In genomic region chr5:43312699-43313034, GRCh38 we compare ENCODE assay signal across 8 cellular contexts. TPM values are rescaled to one million over a fixed set of nuclear protein-coding genes. Genes with fewer than 3 reads are reported as not detected.
DNase-seq lines count a peak whose midpoint lies in the region; ATAC-seq and TF ChIP-seq lines count a peak whose summit lies in the region.

No MANE protein-coding gene starts in this region.

- peak overlapping the region; percentile 81 for H3K4me3 ChIP-seq in OCI-LY1 (ENCODE audit: low read depth, low read length, poor library complexity, severe bottlenecking)
- peak overlapping the region; percentile 61 to 100 (median 95) for H3K4me3 ChIP-seq in dorsolateral prefrontal cortex

- no peaks in the 10 kb centered on the region for H3K9me3 ChIP-seq in OCI-LY1 (ENCODE audit: low read length)

- H3F3A ChIP-seq in OCI-LY1 (ENCODE audit: insufficient read depth, low read length) = no peaks in the 10 kb centered on the region

- ATAC-seq in HG02763 (IDR thresholded peaks at IDR 0.05; ENCODE audit: unreplicated experiment) = peak; percentile 7
- peak in 2 of 3 donors; percentile 0 to 2 for ATAC-seq in natural killer cell

- intact Hi-C loops in dorsolateral prefrontal cortex (cut with DNase I) = loop anchor here (1.0 to 5.0 kb wide), 7 partner anchors 120 to 245 kb away; partner anchors contain the start of genes NIM1K (in 2 of the 2), ZNF131 (in 2 of the 2) and TMEM267 (in 1 of the 2)
- intact Hi-C loops in natural killer cell (cut with micrococcal nuclease) = loop anchor here (1.0 to 5.0 kb wide), 10 partner anchors 75 to 405 kb away; partner anchors contain the start of genes C5orf34 and TMEM267

- TF ChIP-seq CTCF in OCI-LY1 (IDR thresholded peaks at IDR 0.05; ENCODE audit: low read length) (no peak), dorsolateral prefrontal cortex (IDR thresholded peaks at IDR 0.05 in 54 of 56, conservative IDR thresholded peaks at IDR 0.05 in 2 of 56; ENCODE audit: low read depth in 1 of 56, partially characterized antibody in 56 of 56) (no peak), natural killer cell (IDR thresholded peaks at IDR 0.05) (no peak)

- DNase-seq in SIG-M5 treated with dmso at 0.1 percent for 504 hours (lab: John Stamatoyannopoulos, UW; ENCODE audit: unreplicated experiment) (peak; percentile 53), SIG-M5 (lab: John Stamatoyannopoulos, UW) (no peak), dorsolateral prefrontal cortex (peak in 2 of 10 donors; percentile 13 to 28), natural killer cell (no peak), NCI-H2029 (lab: John Stamatoyannopoulos, UW) (no peak)
- no peak for DNase-seq in activated effector memory CD4-positive, alpha-beta T cell treated with anti-CD3 and anti-CD28 coated beads, Interleukin-2, amount 50 U/mL, for 16 hours

- H3K4me1 Mint-ChIP-seq in natural killer cell = peaks cover 37 to 42% of the 10 kb centered on the region in 2 donors

- H3K27ac Mint-ChIP-seq in natural killer cell = peak overlapping the region; percentile 98 to 99

- peaks cover 59% of the 10 kb centered on the region for H3K4me1 ChIP-seq in OCI-LY1 (ENCODE audit: insufficient read depth, low read length, severe bottlenecking)

- H3K9me3 Mint-ChIP-seq in natural killer cell = no peaks in the 10 kb centered on the region

- H3K4me2 ChIP-seq in OCI-LY1 (ENCODE audit: low read length) = peak overlapping the region; percentile 91

- H3K36me3 ChIP-seq in OCI-LY1 (ENCODE audit: insufficient read depth, low read length) = peaks cover 46% of the 10 kb centered on the region

- peak overlapping the region; percentile 77 for H3K9ac ChIP-seq in OCI-LY1 (ENCODE audit: low read length)

- peaks cover 0 to 3% of the 10 kb centered on the region in 2 donors for H3K27me3 Mint-ChIP-seq in natural killer cell (ENCODE audit: low read depth in 2 of 2)

- no peaks in the 10 kb centered on the region for H4K20me1 ChIP-seq in OCI-LY1 (ENCODE audit: insufficient read depth, low read length)

- H3K9me2 ChIP-seq in OCI-LY1 (ENCODE audit: low read depth, low read length) = no peaks in the 10 kb centered on the region

- peaks cover 55% of the 10 kb centered on the region for H3K79me2 ChIP-seq in OCI-LY1 (ENCODE audit: insufficient read depth, low read length)

- H3K27ac ChIP-seq in OCI-LY1 (ENCODE audit: low read depth, low read length, poor library complexity, severe bottlenecking) (peak overlapping the region; percentile 87), dorsolateral prefrontal cortex (peak overlapping the region in 58 of 59 donors; percentile 4 to 97 (median 90))

- H2AFZ ChIP-seq in OCI-LY1 (ENCODE audit: low read length) = no peak overlapping the region

- no peaks in the 10 kb centered on the region for H3K36me3 Mint-ChIP-seq in natural killer cell

- peak overlapping the region; percentile 94 for H3K4me3 Mint-ChIP-seq in natural killer cell

- H3K27me3 ChIP-seq in OCI-LY1 (ENCODE audit: insufficient read depth, low read length) (no peaks in the 10 kb centered on the region), dorsolateral prefrontal cortex (no peaks in the 10 kb centered on the region)

RNA-seq across cellular contexts. Expression of gene HMGCS1, which starts 0.5 kb away (rescaled TPM):
- total RNA-seq in dorsolateral prefrontal cortex = 100 to 1,000 TPM in 66 of 120 experiments, 10 to 100 TPM in 54; 39.2 to 223 (median 105) TPM
- 100 to 1,000 TPM in 1 of 3 donors, 10 to 100 TPM in 2; 53.0 to 105 (median 85.8) TPM for total RNA-seq in natural killer cell
